2 cellular contexts compared by ENCODE assay signal in genomic region chr5:489689-490080, GRCh38.
TF ChIP-seq lines count a peak whose summit lies in the region.

No MANE protein-coding gene starts in this region.

TF ChIP-seq in A549, 52 proteins besides CTCF, POLR2A, EP300 and RAD21:
- TF ChIP-seq MAX (IDR thresholded peaks at IDR 0.05) (peak; percentile 23; the same call in 1 of the 2 replicates), HOXB5 (CRISPR knock-in tag; IDR thresholded peaks at IDR 0.05) (no peak), CHD2 (IDR thresholded peaks at IDR 0.05; ENCODE audit: low read length, partially characterized antibody) (no peak), NR3C1 (IDR thresholded peaks at IDR 0.05) (no peak)

TF ChIP-seq in IMR-90, 13 proteins besides CTCF, POLR2A, EP300 and RAD21:
- TF ChIP-seq NFE2L2 (IDR thresholded peaks at IDR 0.05; ENCODE audit: low read depth, low read length) (no peak), FOS (IDR thresholded peaks at IDR 0.05; ENCODE audit: low read depth, low read length) (no peak), BHLHE40 (IDR thresholded peaks at IDR 0.05; ENCODE audit: low read depth, low read length) (no peak), MAFK (IDR thresholded peaks at IDR 0.05; ENCODE audit: low read depth, low read length) (no peak), ELK1 (IDR thresholded peaks at IDR 0.05; ENCODE audit: borderline replicate concordance, low read depth, low read length) (no peak), MXI1 (IDR thresholded peaks at IDR 0.05; ENCODE audit: borderline replicate concordance, low read depth, low read length) (no peak), RCOR1 (IDR thresholded peaks at IDR 0.05; ENCODE audit: insufficient replicate concordance, low read length) (no peak), CEBPB (IDR thresholded peaks at IDR 0.05; ENCODE audit: low read depth, low read length) (no peak), CHD1 (IDR thresholded peaks at IDR 0.05; ENCODE audit: low read depth, low read length) (no peak), MAZ (IDR thresholded peaks at IDR 0.05; ENCODE audit: borderline replicate concordance, low read depth, low read length) (no peak), RFX5 (IDR thresholded peaks at IDR 0.05; ENCODE audit: low read depth, low read length) (no peak), SMC3 (IDR thresholded peaks at IDR 0.05; ENCODE audit: low read depth, low read length) (no peak), USF2 (IDR thresholded peaks at IDR 0.05; ENCODE audit: low read depth, low read length) (no peak)
